In the genomic region with DNA sequence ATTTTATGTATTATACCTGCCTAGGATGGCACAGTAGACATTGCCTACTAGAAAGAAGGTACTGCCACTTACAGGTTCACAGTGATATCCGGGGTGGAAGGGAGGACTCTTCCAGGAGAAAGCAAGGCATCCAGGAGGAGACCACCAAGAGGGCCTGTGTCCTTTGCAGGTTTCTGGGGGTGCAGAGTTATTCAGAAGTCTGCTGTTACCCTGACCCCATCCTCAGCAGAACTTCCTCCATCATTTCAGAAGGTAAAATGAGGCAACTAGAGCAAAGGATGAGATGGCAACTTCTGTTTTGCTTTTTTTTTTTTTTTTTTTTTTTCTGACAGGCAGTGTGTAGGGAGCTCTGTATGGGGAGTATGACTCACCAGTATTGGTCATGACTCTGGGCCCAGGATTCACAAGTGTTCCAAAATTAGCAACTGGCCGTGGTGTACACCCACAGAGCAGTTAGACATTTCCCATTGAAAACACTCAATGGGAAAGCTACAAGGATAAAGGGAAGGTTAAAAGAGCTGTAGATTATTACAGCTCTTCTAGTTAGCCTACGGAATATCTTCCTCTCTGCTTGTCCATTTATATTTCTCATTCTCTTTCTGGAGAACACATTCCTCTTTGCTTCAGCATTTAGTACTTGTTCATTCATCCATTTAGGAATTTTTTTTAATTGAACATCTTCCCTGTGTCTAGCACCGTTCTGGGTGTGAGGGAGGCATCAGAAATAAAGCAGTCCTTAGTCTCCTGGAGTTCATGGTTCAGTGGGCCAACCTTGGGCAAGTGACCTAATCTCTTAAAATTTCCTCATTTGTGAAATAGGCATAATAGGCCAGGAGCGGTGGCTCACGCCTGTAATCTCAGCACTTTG, we compare ENCODE assay signal across 8 cellular contexts. TPM values are rescaled to one million over a fixed set of nuclear protein-coding genes. Genes with fewer than 3 reads are reported as not detected.
DNase-seq lines count a peak whose midpoint lies in the region; ATAC-seq lines count a peak whose summit lies in the region.

No MANE protein-coding gene starts in this region.

- intact Hi-C loops in posterior vena cava (cut with DNase I) = no loop called here

- DNase-seq in AG08396 (ENCODE audit: low spot score) (peak; percentile 87), SIG-M5 (lab: John Stamatoyannopoulos, UW) (peak; percentile 87), epidermal melanocyte (ENCODE audit: insufficient read length, low spot score) (peak; percentile 47), non-pigmented ciliary epithelial cell (ENCODE audit: low read depth) (peak; percentile 90), NCI-H1105 (lab: John Stamatoyannopoulos, UW) (no peak), posterior vena cava (ENCODE audit: low spot score) (no peak)

- ATAC-seq in GM18861 (IDR thresholded peaks at IDR 0.05; ENCODE audit: unreplicated experiment) = peak; percentile 45
- peak; percentile 49 for ATAC-seq in HG03196 (IDR thresholded peaks at IDR 0.05; ENCODE audit: unreplicated experiment)

RNA-seq across cellular contexts. Expression of a gene that starts 50.5 kb away (rescaled TPM):
- total RNA-seq in posterior vena cava = 10 to 100 TPM; 38.5 to 47.2 TPM

Comparison
In these comparisons a context has a peak if more than half of its experiments do, and no peak if none do; other contexts are left out.
1. DNase-seq: peak in AG08396 (single experiment), SIG-M5 (single experiment), epidermal melanocyte (single experiment) and non-pigmented ciliary epithelial cell (single experiment); none in NCI-H1105 (single experiment) and posterior vena cava (single experiment).